1 cellular context compared by ENCODE assay signal in genomic region chr3:136690611-136691010, GRCh38.
A peak's percentile ranks its signal among the peaks of the same experiment; 100 is the strongest.
TF ChIP-seq lines count a peak whose summit lies in the region.

No MANE protein-coding gene starts in this region.

TF ChIP-seq in K562, 482 proteins besides CTCF, POLR2A, EP300 and RAD21 (continued from another document and continues in another):
- TF ChIP-seq, protein P1, sequence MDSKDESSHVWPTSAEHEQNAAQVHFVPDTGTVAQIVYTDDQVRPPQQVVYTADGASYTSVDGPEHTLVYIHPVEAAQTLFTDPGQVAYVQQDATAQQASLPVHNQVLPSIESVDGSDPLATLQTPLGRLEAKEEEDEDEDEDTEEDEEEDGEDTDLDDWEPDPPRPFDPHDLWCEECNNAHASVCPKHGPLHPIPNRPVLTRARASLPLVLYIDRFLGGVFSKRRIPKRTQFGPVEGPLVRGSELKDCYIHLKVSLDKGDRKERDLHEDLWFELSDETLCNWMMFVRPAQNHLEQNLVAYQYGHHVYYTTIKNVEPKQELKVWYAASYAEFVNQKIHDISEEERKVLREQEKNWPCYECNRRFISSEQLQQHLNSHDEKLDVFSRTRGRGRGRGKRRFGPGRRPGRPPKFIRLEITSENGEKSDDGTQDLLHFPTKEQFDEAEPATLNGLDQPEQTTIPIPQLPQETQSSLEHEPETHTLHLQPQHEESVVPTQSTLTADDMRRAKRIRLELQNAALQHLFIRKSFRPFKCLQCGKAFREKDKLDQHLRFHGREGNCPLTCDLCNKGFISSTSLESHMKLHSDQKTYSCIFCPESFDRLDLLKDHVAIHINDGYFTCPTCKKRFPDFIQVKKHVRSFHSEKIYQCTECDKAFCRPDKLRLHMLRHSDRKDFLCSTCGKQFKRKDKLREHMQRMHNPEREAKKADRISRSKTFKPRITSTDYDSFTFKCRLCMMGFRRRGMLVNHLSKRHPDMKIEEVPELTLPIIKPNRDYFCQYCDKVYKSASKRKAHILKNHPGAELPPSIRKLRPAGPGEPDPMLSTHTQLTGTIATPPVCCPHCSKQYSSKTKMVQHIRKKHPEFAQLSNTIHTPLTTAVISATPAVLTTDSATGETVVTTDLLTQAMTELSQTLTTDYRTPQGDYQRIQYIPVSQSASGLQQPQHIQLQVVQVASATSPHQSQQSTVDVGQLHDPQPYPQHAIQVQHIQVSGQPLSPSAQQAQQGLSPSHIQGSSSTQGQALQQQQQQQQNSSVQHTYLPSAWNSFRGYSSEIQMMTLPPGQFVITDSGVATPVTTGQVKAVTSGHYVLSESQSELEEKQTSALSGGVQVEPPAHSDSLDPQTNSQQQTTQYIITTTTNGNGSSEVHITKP (IDR thresholded peaks at IDR 0.05; ENCODE audit: partially characterized antibody), result peak; percentile 46
- 0 out of 2 replicates have a peak, but pooled peaks have one; percentile 19 for TF ChIP-seq HDAC2 (IDR thresholded peaks at IDR 0.05)
- TF ChIP-seq TEAD4 (IDR thresholded peaks at IDR 0.05; ENCODE audit: low read length), result peak; percentile 35; the same call in 1 of the 2 replicates
- no peak for TF ChIP-seq TEAD4 (CRISPR knock-in tag; IDR thresholded peaks at IDR 0.05; ENCODE audit: borderline replicate concordance)
- 0 out of 4 replicates have a peak, but pooled peaks of 1 of the 2 experiments have one; percentile 34 for TF ChIP-seq FOXK2 (conservative IDR thresholded peaks at IDR 0.05 in 1 of 2, IDR thresholded peaks at IDR 0.05 in 1 of 2; ENCODE audit: low read depth in 2 of 2)
- TF ChIP-seq TFE3 (CRISPR knock-in tag; IDR thresholded peaks at IDR 0.05), result no peak
- TF ChIP-seq RFX1 (IDR thresholded peaks at IDR 0.05), result peak; percentile 24
- no peak for TF ChIP-seq FOSL1 (tag; conservative IDR thresholded peaks at IDR 0.05)
- no peak for TF ChIP-seq ARHGAP35 (IDR thresholded peaks at IDR 0.05; ENCODE audit: partially characterized antibody)
- TF ChIP-seq NRF1 (conservative IDR thresholded peaks at IDR 0.05 in 1 of 2, IDR thresholded peaks at IDR 0.05 in 1 of 2), result no peak
- TF ChIP-seq, protein P2, sequence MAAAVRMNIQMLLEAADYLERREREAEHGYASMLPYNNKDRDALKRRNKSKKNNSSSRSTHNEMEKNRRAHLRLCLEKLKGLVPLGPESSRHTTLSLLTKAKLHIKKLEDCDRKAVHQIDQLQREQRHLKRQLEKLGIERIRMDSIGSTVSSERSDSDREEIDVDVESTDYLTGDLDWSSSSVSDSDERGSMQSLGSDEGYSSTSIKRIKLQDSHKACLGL (CRISPR knock-in tag; IDR thresholded peaks at IDR 0.05; ENCODE audit: borderline replicate concordance, poor library complexity, severe bottlenecking), result no peak
- TF ChIP-seq NCOR1 (IDR thresholded peaks at IDR 0.05), result peak; percentile 65
- no peak for TF ChIP-seq ELK3 (CRISPR knock-in tag; IDR thresholded peaks at IDR 0.05)
- no peak for TF ChIP-seq ZNF436 (CRISPR knock-in tag; IDR thresholded peaks at IDR 0.05)
- TF ChIP-seq CC2D1A (IDR thresholded peaks at IDR 0.05), result 0 out of 2 replicates have a peak, but pooled peaks have one; percentile 26
- TF ChIP-seq SAFB2 (IDR thresholded peaks at IDR 0.05; ENCODE audit: borderline replicate concordance, low read depth, low read length, severe bottlenecking), result no peak
- no peak for TF ChIP-seq CBX8 (IDR thresholded peaks at IDR 0.05; ENCODE audit: borderline replicate concordance, extremely low read depth, low read depth, low read length, poor library complexity, severe bottlenecking)
- TF ChIP-seq ZNF518B (CRISPR knock-in tag; IDR thresholded peaks at IDR 0.05), result no peak
- no peak for TF ChIP-seq RBM25 (IDR thresholded peaks at IDR 0.05; ENCODE audit: low read depth, low read length, severe bottlenecking)
- TF ChIP-seq DPF2 (IDR thresholded peaks at IDR 0.05), result peak; percentile 81
- no peak for TF ChIP-seq RBM17 (IDR thresholded peaks at IDR 0.05; ENCODE audit: borderline replicate concordance, low read depth, low read length)
- no peak for TF ChIP-seq KDM2B (CRISPR knock-in tag; IDR thresholded peaks at IDR 0.05)
- TF ChIP-seq HEY1 (CRISPR knock-in tag; IDR thresholded peaks at IDR 0.05; ENCODE audit: borderline replicate concordance), result no peak
- TF ChIP-seq CBFA2T2 (conservative IDR thresholded peaks at IDR 0.05), result peak; percentile 55
- peak; percentile 32 to 48; a peak in 2 of 4 replicates for TF ChIP-seq KDM1A (IDR thresholded peaks at IDR 0.05)
- no peak; a peak in 1 of 4 replicates for TF ChIP-seq RCOR1 (IDR thresholded peaks at IDR 0.05; ENCODE audit: borderline replicate concordance in 1 of 2, low read depth in 2 of 2, low read length in 2 of 2)
- peak; percentile 80 for TF ChIP-seq C11orf30 (IDR thresholded peaks at IDR 0.05; ENCODE audit: low read depth)
- no peak for TF ChIP-seq SMARCA5 (IDR thresholded peaks at IDR 0.05)
- no peak for TF ChIP-seq DNMT1 (IDR thresholded peaks at IDR 0.05)
- TF ChIP-seq BRCA1 (IDR thresholded peaks at IDR 0.05), result peak; percentile 45; the same call in 1 of the 2 replicates
- TF ChIP-seq BRCA1 (CRISPR knock-in tag; IDR thresholded peaks at IDR 0.05), result no peak
- peak; percentile 61 to 73; a peak in 3 of 4 replicates for TF ChIP-seq TRIM24 (IDR thresholded peaks at IDR 0.05)
- TF ChIP-seq JUND (IDR thresholded peaks at IDR 0.05; ENCODE audit: borderline replicate concordance, low read depth, low read length), result 0 out of 2 replicates have a peak, but pooled peaks have one; percentile 22
- no peak for TF ChIP-seq JUND (tag; IDR thresholded peaks at IDR 0.05; ENCODE audit: borderline replicate concordance, low read depth, low read length)
- TF ChIP-seq ZNF316 (IDR thresholded peaks at IDR 0.05), result peak; percentile 94
- no peak for TF ChIP-seq BCL6 (CRISPR knock-in tag; IDR thresholded peaks at IDR 0.05)
- peak; percentile 82 for TF ChIP-seq ARID1B (IDR thresholded peaks at IDR 0.05)
- TF ChIP-seq ZBTB12 (CRISPR knock-in tag; IDR thresholded peaks at IDR 0.05), result no peak
- TF ChIP-seq ATF7 (IDR thresholded peaks at IDR 0.05), result no peak
- TF ChIP-seq NFE2 (IDR thresholded peaks at IDR 0.05; ENCODE audit: low read depth), result peak; percentile 63
- TF ChIP-seq TAL1 (IDR thresholded peaks at IDR 0.05), result peak; percentile 65; the same call in 1 of the 2 replicates
- TF ChIP-seq MAFG (tag; conservative IDR thresholded peaks at IDR 0.05), result peak; percentile 87
- TF ChIP-seq MTA2 (IDR thresholded peaks at IDR 0.05; ENCODE audit: low read depth), result peak; percentile 39; the same call in 1 of the 2 replicates
- TF ChIP-seq HMBOX1 (IDR thresholded peaks at IDR 0.05), result peak; percentile 99
- no peak for TF ChIP-seq SAFB (IDR thresholded peaks at IDR 0.05; ENCODE audit: borderline replicate concordance, low read depth, low read length)
- TF ChIP-seq NR4A1 (CRISPR knock-in tag; IDR thresholded peaks at IDR 0.05), result no peak
- no peak for TF ChIP-seq NR4A1 (tag; IDR thresholded peaks at IDR 0.05)
- peak; percentile 73 for TF ChIP-seq SMARCA4 (IDR thresholded peaks at IDR 0.05)
- TF ChIP-seq EHMT2 (IDR thresholded peaks at IDR 0.05), result 0 out of 2 replicates have a peak, but pooled peaks have one; percentile 53
- no peak for TF ChIP-seq PHF20 (IDR thresholded peaks at IDR 0.05; ENCODE audit: partially characterized antibody)
- no peak for TF ChIP-seq KLF1 (tag; IDR thresholded peaks at IDR 0.05)
- TF ChIP-seq ZNF780A (CRISPR knock-in tag; IDR thresholded peaks at IDR 0.05), result no peak
- no peak for TF ChIP-seq CBX1 (IDR thresholded peaks at IDR 0.05; ENCODE audit: low read depth)
- no peak for TF ChIP-seq ZZZ3 (IDR thresholded peaks at IDR 0.05)
- TF ChIP-seq RBM15 (IDR thresholded peaks at IDR 0.05; ENCODE audit: insufficient read depth, low read length), result no peak
- TF ChIP-seq CEBPB (tag; IDR thresholded peaks at IDR 0.05), result peak; percentile 72
- no peak for TF ChIP-seq CHD1 (IDR thresholded peaks at IDR 0.05; ENCODE audit: low read length)
- TF ChIP-seq STAT6 (CRISPR knock-in tag; IDR thresholded peaks at IDR 0.05), result no peak
- TF ChIP-seq RBM34 (IDR thresholded peaks at IDR 0.05; ENCODE audit: borderline replicate concordance, insufficient read depth, low read length), result no peak
- TF ChIP-seq, protein P3, sequence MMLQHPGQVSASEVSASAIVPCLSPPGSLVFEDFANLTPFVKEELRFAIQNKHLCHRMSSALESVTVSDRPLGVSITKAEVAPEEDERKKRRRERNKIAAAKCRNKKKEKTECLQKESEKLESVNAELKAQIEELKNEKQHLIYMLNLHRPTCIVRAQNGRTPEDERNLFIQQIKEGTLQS (IDR thresholded peaks at IDR 0.05), result peak; percentile 28; the same call in 1 of the 2 replicates
- TF ChIP-seq, protein P3 (CRISPR knock-in tag; conservative IDR thresholded peaks at IDR 0.05), result no peak
